ENCODE assay signal across 13 cellular contexts in genomic region chr17:61382796-61383688, GRCh38. TPM values are rescaled to one million over a fixed set of nuclear protein-coding genes. Genes with fewer than 3 reads are reported as not detected.
"Had no signal": no experiment of that assay in that cellular context is flagged by ENCODE, and none has a peak within 500 bp of the region (broad histone marks: within the 10 kb centered on the region; RNA-seq: fewer than 3 reads in every experiment).

No MANE protein-coding gene starts in this region.

- H3K4me3 ChIP-seq: gastrocnemius medialis, stomach had no signal

- H3K27ac ChIP-seq: gastrocnemius medialis, stomach had no signal

- FAIRE-seq: astrocyte, colon had no signal

- H3K9me3 ChIP-seq: gastrocnemius medialis, stomach had no signal

- ATAC-seq: activated CD8-positive, alpha-beta T cell treated with anti-CD3 and anti-CD28 coated beads for 36 hours; activated T-cell treated with anti-CD3 and anti-CD28 coated beads, Interleukin-2, amount 50 U/mL, for 72 hours; gastrocnemius medialis; natural killer cell had no signal

- H3K27me3 ChIP-seq: gastrocnemius medialis, stomach had no signal

- H3K27me3 Mint-ChIP-seq: activated CD8-positive, alpha-beta T cell treated with anti-CD3 and anti-CD28 coated beads for 36 hours had no signal

- DNase-seq: activated CD8-positive, alpha-beta memory T cell treated with anti-CD3 and anti-CD28 coated beads, Interleukin-2, amount 50 U/mL, for 4 hours; activated CD8-positive, alpha-beta T cell treated with anti-CD3 and anti-CD28 coated beads for 36 hours; activated naive CD4-positive, alpha-beta T cell; activated T-cell treated with anti-CD3 and anti-CD28 coated beads, Interleukin-2, amount 50 U/mL, for 72 hours; gastrocnemius medialis; natural killer cell; occipital lobe; stimulated activated CD4-positive, alpha-beta T cell treated with anti-CD3 and anti-CD28 coated beads, Interleukin-4, amount 100 ng/mL, for 24 hours; stomach; T-helper 9 cell had no signal

- H3K4me3 Mint-ChIP-seq: activated CD8-positive, alpha-beta T cell treated with anti-CD3 and anti-CD28 coated beads for 36 hours; activated T-cell treated with anti-CD3 and anti-CD28 coated beads, Interleukin-2, amount 50 U/mL, for 72 hours; natural killer cell had no signal

- H3K36me3 ChIP-seq: gastrocnemius medialis, stomach had no signal

- H3K4me1 ChIP-seq: stomach had no signal

- H3K9me3 Mint-ChIP-seq: activated CD8-positive, alpha-beta T cell treated with anti-CD3 and anti-CD28 coated beads for 36 hours; activated T-cell treated with anti-CD3 and anti-CD28 coated beads, Interleukin-2, amount 50 U/mL, for 72 hours; natural killer cell had no signal

- H3K36me3 Mint-ChIP-seq: natural killer cell had no signal

- H3K4me1 Mint-ChIP-seq: natural killer cell had no signal

- H3K27ac Mint-ChIP-seq: activated CD8-positive, alpha-beta T cell treated with anti-CD3 and anti-CD28 coated beads for 36 hours; activated T-cell treated with anti-CD3 and anti-CD28 coated beads, Interleukin-2, amount 50 U/mL, for 72 hours; natural killer cell had no signal

RNA-seq across cellular contexts. Expression of gene TBX2, which starts 16.6 kb away (rescaled TPM):
- total RNA-seq: activated CD8-positive, alpha-beta T cell treated with anti-CD3 and anti-CD28 coated beads for 36 hours; pulmonary artery endothelial cell had no signal
